In genomic region chr19:10742494-10742893, GRCh38 we compare ENCODE assay signal across 1 cellular context.
TF ChIP-seq lines count a peak whose summit lies in the region.

No MANE protein-coding gene starts in this region.

TF ChIP-seq in K562, 482 proteins besides CTCF, POLR2A, EP300 and RAD21:
- no peak for TF ChIP-seq ZNF584 (CRISPR knock-in tag; IDR thresholded peaks at IDR 0.05; ENCODE audit: low read depth)
- TF ChIP-seq ZBTB9 (CRISPR knock-in tag; IDR thresholded peaks at IDR 0.05) = no peak
- no peak for TF ChIP-seq FOXJ2 (tag; IDR thresholded peaks at IDR 0.05)
- no peak for TF ChIP-seq NFIC (IDR thresholded peaks at IDR 0.05)
- TF ChIP-seq SMAD4 (CRISPR knock-in tag; conservative IDR thresholded peaks at IDR 0.05) = no peak
- no peak for TF ChIP-seq GTF3C2 (IDR thresholded peaks at IDR 0.05; ENCODE audit: borderline replicate concordance, extremely low read depth, insufficient read length)
